ENCODE assay signal across 6 cellular contexts in the genomic region with DNA sequence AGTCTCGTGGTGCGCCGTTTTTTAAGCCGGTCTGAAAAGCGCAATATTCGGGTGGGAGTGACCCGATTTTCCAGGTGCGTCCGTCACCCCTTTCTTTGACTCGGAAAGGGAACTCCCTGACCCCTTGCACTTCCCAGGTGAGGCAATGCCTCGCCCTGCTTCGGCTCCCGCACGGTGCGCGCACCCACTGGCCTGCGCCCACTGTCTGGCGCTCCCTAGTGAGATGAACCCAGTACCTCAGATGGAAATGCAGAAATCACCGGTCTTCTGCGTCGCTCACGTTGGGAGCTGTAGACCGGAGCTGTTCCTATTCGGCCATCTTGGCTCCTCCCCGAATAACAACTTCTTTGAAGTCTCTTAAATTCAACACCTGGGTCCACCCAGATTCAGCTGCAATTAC. TPM values are rescaled to one million over a fixed set of nuclear protein-coding genes. Genes with fewer than 3 reads are reported as not detected.
"Had no signal": no experiment of that assay in that cellular context is flagged by ENCODE, and none has a peak within 500 bp of the region (broad histone marks: within the 10 kb centered on the region; RNA-seq: fewer than 3 reads in every experiment).

No MANE protein-coding gene starts in this region.

RNA-seq across cellular contexts. Expression of a gene that starts 19.9 kb away (rescaled TPM):
- total RNA-seq: PC-3 had no signal

RNA-seq across cellular contexts. Expression of a gene that starts 33.2 kb away (rescaled TPM):
- total RNA-seq: body of pancreas, breast epithelium, cardiac septum, Right ventricle myocardium superior had no signal
- polyA plus RNA-seq: adrenal gland had no signal
